12 cellular contexts compared by ENCODE assay signal in genomic region chr3:41267975-41268640, GRCh38.
DNase-seq lines count a peak whose midpoint lies in the region; ATAC-seq lines count a peak whose summit lies in the region.
"Had no signal": no experiment of that assay in that cellular context is flagged by ENCODE, and none has a peak within 500 bp of the region (broad histone marks: within the 10 kb centered on the region; RNA-seq: fewer than 3 reads in every experiment).

No MANE protein-coding gene starts in this region.

- no peak for ATAC-seq in activated CD8-positive, alpha-beta T cell treated with anti-CD3 and anti-CD28 coated beads, Interleukin-2, amount 10 ng/mL, durations not matched to agents 7 days and 5 days
- ATAC-seq: right cardiac atrium had no signal

- DNase-seq in AG08396 (ENCODE audit: low spot score) (peak; percentile 79), HS-27A (ENCODE audit: low read depth) (peak; percentile 93), SW 1271 (lab: John Stamatoyannopoulos, UW) (peak; percentile 39 to 74), glomerular endothelial cell (ENCODE audit: extremely low read depth, low read depth, low spot score) (peak; percentile 36), iPS-NIHi7 (ENCODE audit: extremely low spot score) (no peak), mucosa of gallbladder (ENCODE audit: low spot score) (no peak), NCI-H2107 treated with DMSO at 0.1 percent for 48 hours (lab: John Stamatoyannopoulos, UW; ENCODE audit: unreplicated experiment) (no peak)
- no peak for DNase-seq in activated CD8-positive, alpha-beta T cell treated with anti-CD3 and anti-CD28 coated beads, Interleukin-2, amount 10 ng/mL, durations not matched to agents 7 days and 5 days
- DNase-seq: activated CD4-positive, alpha-beta T cell treated with anti-CD3 and anti-CD28 coated beads, Interleukin-2, amount 50 U/mL, for 4 hours; central memory CD4-positive, alpha-beta T cell; right cardiac atrium; stomach had no signal

- CTCF ChIA-PET in activated CD8-positive, alpha-beta T cell treated with anti-CD3 and anti-CD28 coated beads, Interleukin-2, amount 10 ng/mL, durations not matched to agents 7 days and 5 days (lab: Charles Lee) = no interaction called here

- no peaks in the 10 kb centered on the region for H3K36me3 Mint-ChIP-seq in activated CD8-positive, alpha-beta T cell treated with anti-CD3 and anti-CD28 coated beads, Interleukin-2, amount 10 ng/mL, durations not matched to agents 7 days and 5 days (ENCODE audit: low read depth)

- POLR2A ChIA-PET in activated CD8-positive, alpha-beta T cell treated with anti-CD3 and anti-CD28 coated beads, Interleukin-2, amount 10 ng/mL, durations not matched to agents 7 days and 5 days (lab: Charles Lee) = no interaction called here

- no peak overlapping the region for H3K4me3 Mint-ChIP-seq in activated CD8-positive, alpha-beta T cell treated with anti-CD3 and anti-CD28 coated beads, Interleukin-2, amount 10 ng/mL, durations not matched to agents 7 days and 5 days

- no peaks in the 10 kb centered on the region for H3K27me3 Mint-ChIP-seq in activated CD8-positive, alpha-beta T cell treated with anti-CD3 and anti-CD28 coated beads, Interleukin-2, amount 10 ng/mL, durations not matched to agents 7 days and 5 days (ENCODE audit: low read depth)

- no peak overlapping the region for H3K27ac Mint-ChIP-seq in activated CD8-positive, alpha-beta T cell treated with anti-CD3 and anti-CD28 coated beads, Interleukin-2, amount 10 ng/mL, durations not matched to agents 7 days and 5 days

- H3K9me3 Mint-ChIP-seq in activated CD8-positive, alpha-beta T cell treated with anti-CD3 and anti-CD28 coated beads, Interleukin-2, amount 10 ng/mL, durations not matched to agents 7 days and 5 days (ENCODE audit: insufficient read depth) = no peaks in the 10 kb centered on the region

- no peaks in the 10 kb centered on the region for H3K4me1 Mint-ChIP-seq in activated CD8-positive, alpha-beta T cell treated with anti-CD3 and anti-CD28 coated beads, Interleukin-2, amount 10 ng/mL, durations not matched to agents 7 days and 5 days (ENCODE audit: low read depth)

Comparison
In these comparisons a context has a peak if more than half of its experiments do, and no peak if none do; other contexts are left out.
1. DNase-seq: peak in AG08396 (single experiment), HS-27A (single experiment), SW 1271 (2 of 2) and glomerular endothelial cell (single experiment); none in iPS-NIHi7 (single experiment), activated CD8-positive, alpha-beta T cell treated with anti-CD3 and anti-CD28 coated beads, Interleukin-2, amount 10 ng/mL, durations not matched to agents 7 days and 5 days (single experiment), mucosa of gallbladder (single experiment) and NCI-H2107 treated with DMSO at 0.1 percent for 48 hours (single experiment).